In the genomic region with DNA sequence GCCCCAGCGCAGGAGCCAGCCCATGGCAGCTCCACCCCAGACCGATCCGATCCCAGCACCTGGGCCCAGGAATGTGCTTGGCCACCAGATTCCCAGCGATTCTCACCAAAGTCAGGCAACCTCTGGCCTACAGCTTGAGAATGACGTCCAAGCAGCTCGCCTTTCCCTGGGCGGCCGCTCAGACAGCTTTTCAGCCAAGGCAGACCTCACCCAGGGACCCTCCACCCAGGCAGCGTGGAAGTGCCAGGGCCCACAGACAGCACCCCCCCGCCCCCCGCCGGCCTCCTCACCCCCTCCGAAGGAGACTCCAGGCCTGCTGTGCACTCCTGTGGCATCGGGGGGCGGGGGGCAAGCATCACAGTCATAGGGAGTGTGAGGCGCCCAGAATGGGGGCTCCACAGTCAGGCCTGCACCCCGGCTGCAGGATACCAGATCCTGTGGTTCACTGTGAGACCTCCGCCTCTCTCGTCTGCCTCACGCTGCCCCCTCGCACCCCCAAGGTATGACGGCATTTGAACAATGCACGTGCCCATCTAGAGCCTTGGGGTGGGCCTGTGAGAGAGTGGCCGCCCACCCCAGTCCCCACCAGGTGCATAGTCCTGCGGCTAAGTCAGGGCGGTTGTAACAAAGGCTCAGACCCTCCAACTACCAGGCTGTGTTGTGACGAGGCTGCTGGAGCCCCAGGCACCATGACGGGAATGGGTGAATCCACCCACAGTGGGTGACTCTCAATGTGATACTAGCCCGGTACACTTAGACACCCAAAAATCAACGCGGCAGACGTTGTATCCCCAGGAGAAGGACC, we compare ENCODE assay signal across 1 cellular context.
TF ChIP-seq lines count a peak whose summit lies in the region.

No MANE protein-coding gene starts in this region.

TF ChIP-seq in WTC11, 78 proteins besides CTCF, POLR2A, EP300 and RAD21 (continued from another document):
- TF ChIP-seq, protein P1, sequence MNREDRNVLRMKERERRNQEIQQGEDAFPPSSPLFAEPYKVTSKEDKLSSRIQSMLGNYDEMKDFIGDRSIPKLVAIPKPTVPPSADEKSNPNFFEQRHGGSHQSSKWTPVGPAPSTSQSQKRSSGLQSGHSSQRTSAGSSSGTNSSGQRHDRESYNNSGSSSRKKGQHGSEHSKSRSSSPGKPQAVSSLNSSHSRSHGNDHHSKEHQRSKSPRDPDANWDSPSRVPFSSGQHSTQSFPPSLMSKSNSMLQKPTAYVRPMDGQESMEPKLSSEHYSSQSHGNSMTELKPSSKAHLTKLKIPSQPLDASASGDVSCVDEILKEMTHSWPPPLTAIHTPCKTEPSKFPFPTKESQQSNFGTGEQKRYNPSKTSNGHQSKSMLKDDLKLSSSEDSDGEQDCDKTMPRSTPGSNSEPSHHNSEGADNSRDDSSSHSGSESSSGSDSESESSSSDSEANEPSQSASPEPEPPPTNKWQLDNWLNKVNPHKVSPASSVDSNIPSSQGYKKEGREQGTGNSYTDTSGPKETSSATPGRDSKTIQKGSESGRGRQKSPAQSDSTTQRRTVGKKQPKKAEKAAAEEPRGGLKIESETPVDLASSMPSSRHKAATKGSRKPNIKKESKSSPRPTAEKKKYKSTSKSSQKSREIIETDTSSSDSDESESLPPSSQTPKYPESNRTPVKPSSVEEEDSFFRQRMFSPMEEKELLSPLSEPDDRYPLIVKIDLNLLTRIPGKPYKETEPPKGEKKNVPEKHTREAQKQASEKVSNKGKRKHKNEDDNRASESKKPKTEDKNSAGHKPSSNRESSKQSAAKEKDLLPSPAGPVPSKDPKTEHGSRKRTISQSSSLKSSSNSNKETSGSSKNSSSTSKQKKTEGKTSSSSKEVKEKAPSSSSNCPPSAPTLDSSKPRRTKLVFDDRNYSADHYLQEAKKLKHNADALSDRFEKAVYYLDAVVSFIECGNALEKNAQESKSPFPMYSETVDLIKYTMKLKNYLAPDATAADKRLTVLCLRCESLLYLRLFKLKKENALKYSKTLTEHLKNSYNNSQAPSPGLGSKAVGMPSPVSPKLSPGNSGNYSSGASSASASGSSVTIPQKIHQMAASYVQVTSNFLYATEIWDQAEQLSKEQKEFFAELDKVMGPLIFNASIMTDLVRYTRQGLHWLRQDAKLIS (CRISPR knock-in tag; IDR thresholded peaks at IDR 0.05; ENCODE audit: borderline replicate concordance): no peak
- TF ChIP-seq ZNF138 (CRISPR knock-in tag; conservative IDR thresholded peaks at IDR 0.05) (no peak), GABPB1 (CRISPR knock-in tag; IDR thresholded peaks at IDR 0.05) (no peak), ZNF263 (CRISPR knock-in tag; IDR thresholded peaks at IDR 0.05; ENCODE audit: low read depth) (no peak), CREB1 (CRISPR knock-in tag; IDR thresholded peaks at IDR 0.05) (no peak), ZNF219 (CRISPR knock-in tag; IDR thresholded peaks at IDR 0.05; ENCODE audit: borderline replicate concordance) (no peak), FOXP1 (CRISPR knock-in tag; IDR thresholded peaks at IDR 0.05; ENCODE audit: borderline replicate concordance) (no peak), SP1 (CRISPR knock-in tag; conservative IDR thresholded peaks at IDR 0.05) (no peak), MYBL2 (CRISPR knock-in tag; IDR thresholded peaks at IDR 0.05) (no peak), CBFB (CRISPR knock-in tag; IDR thresholded peaks at IDR 0.05; ENCODE audit: low read depth) (no peak), NR1H2 (CRISPR knock-in tag; IDR thresholded peaks at IDR 0.05) (no peak), MXD4 (CRISPR knock-in tag; IDR thresholded peaks at IDR 0.05; ENCODE audit: borderline replicate concordance) (no peak), PRRX2 (CRISPR knock-in tag; IDR thresholded peaks at IDR 0.05) (no peak)
- TF ChIP-seq, protein P2, sequence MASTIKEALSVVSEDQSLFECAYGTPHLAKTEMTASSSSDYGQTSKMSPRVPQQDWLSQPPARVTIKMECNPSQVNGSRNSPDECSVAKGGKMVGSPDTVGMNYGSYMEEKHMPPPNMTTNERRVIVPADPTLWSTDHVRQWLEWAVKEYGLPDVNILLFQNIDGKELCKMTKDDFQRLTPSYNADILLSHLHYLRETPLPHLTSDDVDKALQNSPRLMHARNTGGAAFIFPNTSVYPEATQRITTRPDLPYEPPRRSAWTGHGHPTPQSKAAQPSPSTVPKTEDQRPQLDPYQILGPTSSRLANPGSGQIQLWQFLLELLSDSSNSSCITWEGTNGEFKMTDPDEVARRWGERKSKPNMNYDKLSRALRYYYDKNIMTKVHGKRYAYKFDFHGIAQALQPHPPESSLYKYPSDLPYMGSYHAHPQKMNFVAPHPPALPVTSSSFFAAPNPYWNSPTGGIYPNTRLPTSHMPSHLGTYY (CRISPR knock-in tag; IDR thresholded peaks at IDR 0.05): no peak
- TF ChIP-seq, protein P3, sequence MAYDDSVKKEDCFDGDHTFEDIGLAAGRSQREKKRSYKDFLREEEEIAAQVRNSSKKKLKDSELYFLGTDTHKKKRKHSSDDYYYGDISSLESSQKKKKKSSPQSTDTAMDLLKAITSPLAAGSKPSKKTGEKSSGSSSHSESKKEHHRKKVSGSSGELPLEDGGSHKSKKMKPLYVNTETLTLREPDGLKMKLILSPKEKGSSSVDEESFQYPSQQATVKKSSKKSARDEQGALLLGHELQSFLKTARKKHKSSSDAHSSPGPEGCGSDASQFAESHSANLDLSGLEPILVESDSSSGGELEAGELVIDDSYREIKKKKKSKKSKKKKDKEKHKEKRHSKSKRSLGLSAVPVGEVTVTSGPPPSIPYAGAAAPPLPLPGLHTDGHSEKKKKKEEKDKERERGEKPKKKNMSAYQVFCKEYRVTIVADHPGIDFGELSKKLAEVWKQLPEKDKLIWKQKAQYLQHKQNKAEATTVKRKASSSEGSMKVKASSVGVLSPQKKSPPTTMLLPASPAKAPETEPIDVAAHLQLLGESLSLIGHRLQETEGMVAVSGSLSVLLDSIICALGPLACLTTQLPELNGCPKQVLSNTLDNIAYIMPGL (CRISPR knock-in tag; IDR thresholded peaks at IDR 0.05): no peak
